ENCODE assay signal across 2 cellular contexts in the genomic region with DNA sequence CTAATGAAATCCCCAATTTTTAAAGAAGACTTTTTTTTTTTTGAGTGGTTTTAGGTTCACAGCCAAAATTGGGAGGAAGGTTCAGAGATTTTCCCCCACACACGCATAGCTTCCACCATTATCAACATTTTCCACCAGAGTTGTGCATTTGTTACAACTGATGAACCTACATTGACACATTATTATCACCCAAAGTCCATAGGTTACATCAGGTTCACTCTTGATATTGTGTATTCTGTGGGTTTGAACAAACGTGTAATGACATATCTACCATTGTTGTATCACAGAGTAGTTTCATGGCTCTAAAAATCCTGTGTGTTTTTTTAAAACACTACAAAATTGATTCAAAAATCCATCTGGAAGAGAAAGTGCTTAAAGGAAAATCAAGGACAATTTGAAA.
TF ChIP-seq lines count a peak whose summit lies in the region.

No MANE protein-coding gene starts in this region.

TF ChIP-seq in GM12891, 5 proteins besides CTCF, POLR2A, EP300 and RAD21:
- no peak for TF ChIP-seq PAX5 (IDR thresholded peaks at IDR 0.05; ENCODE audit: insufficient read depth, low read length, severe bottlenecking)
- no peak for TF ChIP-seq SPI1 (IDR thresholded peaks at IDR 0.05; ENCODE audit: low read depth, low read length)
- no peak for TF ChIP-seq TAF1 (IDR thresholded peaks at IDR 0.05; ENCODE audit: low read depth, low read length)
- TF ChIP-seq POLR2AphosphoS5 (IDR thresholded peaks at IDR 0.05; ENCODE audit: low read depth, low read length): no peak
- TF ChIP-seq POU2F2 (IDR thresholded peaks at IDR 0.05; ENCODE audit: low read depth, low read length): no peak
TF ChIP-seq in GM12891: peak in this region for 0.

TF ChIP-seq in IMR-90, 13 proteins besides CTCF, POLR2A, EP300 and RAD21:
- no peak for TF ChIP-seq SMC3 (IDR thresholded peaks at IDR 0.05; ENCODE audit: low read depth, low read length)
- no peak for TF ChIP-seq CHD1 (IDR thresholded peaks at IDR 0.05; ENCODE audit: low read depth, low read length)
- no peak for TF ChIP-seq RCOR1 (IDR thresholded peaks at IDR 0.05; ENCODE audit: insufficient replicate concordance, low read length)
- no peak for TF ChIP-seq MXI1 (IDR thresholded peaks at IDR 0.05; ENCODE audit: borderline replicate concordance, low read depth, low read length)
